In genomic region chr1:178818416-178818815, GRCh38 we compare ENCODE assay signal across 20 cellular contexts. TPM values are rescaled to one million over a fixed set of nuclear protein-coding genes. Genes with fewer than 3 reads are reported as not detected.
A peak's percentile ranks its signal among the peaks of the same experiment; 100 is the strongest.
DNase-seq lines count a peak whose midpoint lies in the region; FAIRE-seq and TF ChIP-seq lines count a peak whose summit lies in the region.
"Had no signal": no experiment of that assay in that cellular context is flagged by ENCODE, and none has a peak within 500 bp of the region (broad histone marks: within the 10 kb centered on the region; RNA-seq: fewer than 3 reads in every experiment).

No MANE protein-coding gene starts in this region.

- TF ChIP-seq POLR2A in H54 (IDR thresholded peaks at IDR 0.05; ENCODE audit: low read depth, low read length), result no peak

- H3K4me3 ChIP-seq in astrocyte of the spinal cord (ENCODE audit: low read depth, low read length), result no peak overlapping the region
- no peak overlapping the region for H3K4me3 ChIP-seq in hepatocyte
- H3K4me3 ChIP-seq in dorsolateral prefrontal cortex, result no peak overlapping the region
- H3K4me3 ChIP-seq: gastrocnemius medialis, PC-9, SK-N-MC had no signal

- in situ Hi-C loops in astrocyte of the spinal cord (cut with HindIII; ENCODE audit: low sequenced_read_pairs) (no loop called here), GM13976 (cut with MboI; ENCODE audit: low sequenced_read_pairs, unreplicated experiment) (no loop called here)

- TF ChIP-seq CTCF in astrocyte of the spinal cord (IDR thresholded peaks at IDR 0.05; ENCODE audit: low read depth, low read length), result no peak
- no peak for TF ChIP-seq CTCF in hepatocyte (IDR thresholded peaks at IDR 0.05; ENCODE audit: poor library complexity)
- no peak for TF ChIP-seq CTCF in RWPE1 (conservative IDR thresholded peaks at IDR 0.05; ENCODE audit: low read depth)
- TF ChIP-seq CTCF in dorsolateral prefrontal cortex (IDR thresholded peaks at IDR 0.05 in 54 of 56, conservative IDR thresholded peaks at IDR 0.05 in 2 of 56; ENCODE audit: low read depth in 1 of 56, partially characterized antibody in 56 of 56), result no peak
- TF ChIP-seq CTCF in GM13976 (IDR thresholded peaks at IDR 0.05; ENCODE audit: borderline replicate concordance, control extremely low read depth, extremely low read depth, insufficient read depth, missing control alignments), result no peak

- H3K27ac ChIP-seq in hepatocyte, result no peak overlapping the region
- H3K27ac ChIP-seq in RWPE1, result no peak overlapping the region
- no peak overlapping the region for H3K27ac ChIP-seq in dorsolateral prefrontal cortex
- H3K27ac ChIP-seq: gastrocnemius medialis, PC-9, SK-N-MC had no signal

- POLR2A ChIA-PET in RWPE1 (lab: Yijun Ruan, JAX; ENCODE audit: low non-redundant PET), result no interaction called here

- intact Hi-C loops in dorsolateral prefrontal cortex (cut with DNase I), result no loop called here

- no peak overlapping the region for H2AFZ ChIP-seq in hepatocyte
- H2AFZ ChIP-seq: PC-9 had no signal

- H3K9me2 ChIP-seq in hepatocyte (replicated peaks; ENCODE audit: insufficient read depth), result no peaks in the 10 kb centered on the region

- peaks cover 5% of the 10 kb centered on the region for H3K4me1 ChIP-seq in hepatocyte (ENCODE audit: insufficient read depth)
- H3K4me1 ChIP-seq: BE2C, gastrocnemius medialis had no signal

- no peaks in the 10 kb centered on the region for H3K9me3 ChIP-seq in hepatocyte (ENCODE audit: low read depth)
- H3K9me3 ChIP-seq: BE2C, gastrocnemius medialis had no signal

- H4K20me1 ChIP-seq in hepatocyte (ENCODE audit: insufficient read depth, poor library complexity, severe bottlenecking), result no peaks in the 10 kb centered on the region

- H3K4me2 ChIP-seq in hepatocyte, result no peak overlapping the region
- H3K4me2 ChIP-seq: PC-9 had no signal

- DNase-seq in AG08396 (ENCODE audit: low spot score), result peak; percentile 21
- peak; percentile 3 for DNase-seq in H54 (ENCODE audit: insufficient read length, low spot score)
- DNase-seq in astrocyte of the spinal cord (ENCODE audit: low read depth, low spot score), result peak; percentile 30
- peak; percentile 3 for DNase-seq in hepatocyte (ENCODE audit: low spot score)
- no peak for DNase-seq in RWPE1 (ENCODE audit: low spot score)
- no peak for DNase-seq in dorsolateral prefrontal cortex
- DNase-seq in GM13976 (ENCODE audit: low spot score), result no peak
- DNase-seq in hypothalamus (lab: John Stamatoyannopoulos, UW), result no peak
- DNase-seq: activated CD4-positive, alpha-beta T cell treated with anti-CD3 and anti-CD28 coated beads, Interleukin-2, amount 10 ng/mL, durations not matched to agents 24 days and 14 days; activated naive CD4-positive, alpha-beta T cell treated with Interleukin-2 at 50 U/mL for 16 hours; BE2C; central memory CD4-positive, alpha-beta T cell; effector memory CD8-positive, alpha-beta T cell; gastrocnemius medialis; mammary epithelial cell; NCI-H2081 treated with DMSO at 0.1 percent for 48 hours; NCI-H526 treated with DMSO at 0.1 percent for 48 hours; PC-9 had no signal

- 87% methylated on average over 2 of the region's 2 CpGs for WGBS in hepatocyte (ENCODE audit: low lambda C conversion rate, missing lambda C conversion rate)

- H3K36me3 ChIP-seq in hepatocyte (replicated peaks; ENCODE audit: insufficient read depth, low read depth), result no peaks in the 10 kb centered on the region
- H3K36me3 ChIP-seq: BE2C, gastrocnemius medialis had no signal

- no peaks in the 10 kb centered on the region for H3K79me2 ChIP-seq in hepatocyte

- CTCF ChIA-PET in RWPE1 (lab: Yijun Ruan, JAX), result no interaction called here

- H3K27me3 ChIP-seq in hepatocyte (no peaks in the 10 kb centered on the region), dorsolateral prefrontal cortex (no peaks in the 10 kb centered on the region)
- H3K27me3 ChIP-seq: BE2C, gastrocnemius medialis had no signal

- peak; percentile 20 for FAIRE-seq in H54 (lab: Jason Lieb, UNC)
- FAIRE-seq: D721Med had no signal

RNA-seq across cellular contexts. Expression of gene ANGPTL1, which starts 52.5 kb away (rescaled TPM):
- 63.6 and 68.8 TPM in 2 replicates for total RNA-seq in hepatocyte
- polyA plus RNA-seq in hepatocyte, result 28.5 and 34.3 TPM in 2 replicates
- 10 to 100 TPM in 1 of 120 experiments, 1 to 10 TPM in 114, under 1 TPM in 5; 0.49 to 10.5 (median 2.5) TPM for total RNA-seq in dorsolateral prefrontal cortex
- total RNA-seq: activated CD4-positive, alpha-beta T cell treated with anti-CD3 and anti-CD28 coated beads, Interleukin-2, amount 10 ng/mL, durations not matched to agents 24 days and 14 days; mammary epithelial cell; PC-9 had no signal
- polyA plus RNA-seq: mammary epithelial cell had no signal

Comparison
In these comparisons a context has a peak if more than half of its experiments do, and no peak if none do; other contexts are left out.
1. DNase-seq: peak in AG08396 (single experiment), H54 (single experiment), astrocyte of the spinal cord (single experiment) and hepatocyte (single experiment); none in RWPE1 (single experiment), dorsolateral prefrontal cortex (0 of 10), GM13976 (single experiment) and hypothalamus (0 of 51).